Comparison of ENCODE assay signal across 14 cellular contexts in the genomic region with DNA sequence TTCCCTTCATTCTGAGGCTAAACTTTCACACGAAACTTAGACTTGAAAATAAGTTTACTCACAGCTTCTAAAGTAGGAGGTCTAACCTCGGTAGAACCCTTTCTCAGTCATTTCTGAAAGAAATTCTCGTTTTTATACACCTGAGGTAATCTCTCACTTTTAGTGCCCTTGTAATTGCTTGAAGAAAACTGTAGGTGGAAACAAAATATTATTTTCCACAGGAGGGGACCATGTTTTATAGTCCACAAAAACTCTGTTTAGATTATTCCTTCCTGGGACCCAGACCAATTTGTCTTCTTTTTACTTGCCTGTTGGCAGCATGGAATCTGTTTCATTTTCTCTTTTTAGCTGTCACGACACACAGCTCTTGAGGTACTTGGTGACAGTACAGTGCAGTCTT. TPM values are rescaled to one million over a fixed set of nuclear protein-coding genes. Genes with fewer than 3 reads are reported as not detected.
DNase-seq lines count a peak whose midpoint lies in the region; ATAC-seq and TF ChIP-seq lines count a peak whose summit lies in the region.
"Had no signal": no experiment of that assay in that cellular context is flagged by ENCODE, and none has a peak within 500 bp of the region (broad histone marks: within the 10 kb centered on the region; RNA-seq: fewer than 3 reads in every experiment).

No MANE protein-coding gene starts in this region.

- H2AFZ ChIP-seq in DND-41 (ENCODE audit: low read depth, low read length) (peak overlapping the region; percentile 83), Karpas-422 (ENCODE audit: low read length) (no peak overlapping the region)

- peaks cover 80% of the 10 kb centered on the region for H3K79me2 ChIP-seq in DND-41 (ENCODE audit: insufficient read depth, low read length)
- no peaks in the 10 kb centered on the region for H3K79me2 ChIP-seq in Karpas-422 (ENCODE audit: low read length)

- no peaks in the 10 kb centered on the region; the same call in 1 of the 2 replicates for H4K20me1 ChIP-seq in DND-41 (ENCODE audit: insufficient read depth, low read length)
- no peaks in the 10 kb centered on the region for H4K20me1 ChIP-seq in Karpas-422 (ENCODE audit: insufficient read depth, low read depth, low read length)

- DNase-seq in DND-41 (no peak), cardiac fibroblast (ENCODE audit: low read depth in 2 of 2) (no peak), myocyte (ENCODE audit: low read depth) (peak; percentile 5), Karpas-422 (no peak), SKM-1 (lab: John Stamatoyannopoulos, UW; ENCODE audit: unreplicated experiment) (no peak)
- no peak for DNase-seq in activated CD4-positive, CD25-positive, alpha-beta regulatory T cell (lab: John Stamatoyannopoulos, UW)
- DNase-seq: activated CD4-positive, alpha-beta T cell treated with anti-CD3 and anti-CD28 coated beads, Interleukin-2, amount 50 U/mL, for 1 hour; GOT3; OCI-M1 had no signal

- H3K9me2 ChIP-seq in Karpas-422 (replicated peaks; ENCODE audit: insufficient read depth, low read length) = no peaks in the 10 kb centered on the region

- peaks cover 48% of the 10 kb centered on the region for H3K4me1 ChIP-seq in DND-41 (ENCODE audit: insufficient read depth, low read length)
- no peaks in the 10 kb centered on the region for H3K4me1 ChIP-seq in HUES64 (ENCODE audit: insufficient read depth, low read length)
- no peaks in the 10 kb centered on the region for H3K4me1 ChIP-seq in Karpas-422 (ENCODE audit: low read length)

- no peaks in the 10 kb centered on the region for H3K9me3 ChIP-seq in DND-41 (ENCODE audit: insufficient read depth, low read length, severe bottlenecking)
- no peaks in the 10 kb centered on the region for H3K9me3 ChIP-seq in HUES64 (ENCODE audit: insufficient read depth, low read depth, low read length)
- H3K9me3 ChIP-seq in Karpas-422 (ENCODE audit: low read length) = no peaks in the 10 kb centered on the region

- H3K4me2 ChIP-seq in DND-41 (ENCODE audit: insufficient read depth, low read length) (peak overlapping the region; percentile 59), Karpas-422 (ENCODE audit: low read depth, low read length, poor library complexity, severe bottlenecking) (no peak overlapping the region)

- no peak for ATAC-seq in DND-41 (ENCODE audit: insufficient read depth, low read depth)
- ATAC-seq in HG03196 (IDR thresholded peaks at IDR 0.05; ENCODE audit: unreplicated experiment) = no peak
- ATAC-seq: GM12878 had no signal

- 4% methylated on average over 3 of the region's 4 CpGs for whole genome bisulfite sequencing in HUES64

- H3K9ac ChIP-seq in DND-41 (ENCODE audit: low read depth, low read length) = peak overlapping the region; percentile 88
- H3K9ac ChIP-seq in HUES64 (ENCODE audit: low read depth, low read length) = peak overlapping the region; percentile 91
- H3K9ac ChIP-seq in Karpas-422 (ENCODE audit: low read length) = no peak overlapping the region

- H3K27me3 ChIP-seq in DND-41 (ENCODE audit: insufficient read depth, low read length, poor library complexity) (no peaks in the 10 kb centered on the region), HUES64 (ENCODE audit: insufficient read depth, low read length) (no peaks in the 10 kb centered on the region), Karpas-422 (ENCODE audit: low read length) (no peaks in the 10 kb centered on the region)

- H3K36me3 ChIP-seq in DND-41 (ENCODE audit: insufficient read depth, low read length) = peaks cover 13% of the 10 kb centered on the region
- H3K36me3 ChIP-seq in HUES64 (ENCODE audit: insufficient read depth, low read length) = peaks cover 9% of the 10 kb centered on the region; the same call in 1 of the 2 replicates
- no peaks in the 10 kb centered on the region for H3K36me3 ChIP-seq in Karpas-422 (ENCODE audit: insufficient read depth, low read length)

- TF ChIP-seq CTCF in DND-41 (IDR thresholded peaks at IDR 0.05; ENCODE audit: borderline replicate concordance, extremely low read depth, low read length, poor library complexity, severe bottlenecking) (peak; percentile 45), cardiac fibroblast (IDR thresholded peaks at IDR 0.05; ENCODE audit: low read depth, low read length) (no peak)

- peak overlapping the region; percentile 96 for H3K27ac ChIP-seq in DND-41 (ENCODE audit: low read length)
- peak overlapping the region; percentile 97 for H3K27ac ChIP-seq in HUES64 (ENCODE audit: low read depth, low read length)
- H3K27ac ChIP-seq in Karpas-422 (ENCODE audit: low read length) = no peak overlapping the region

- H3K4me3 ChIP-seq in DND-41 (ENCODE audit: low read depth in 1 of 2, low read length in 2 of 2) (peak overlapping the region; percentile 74 to 84), HUES64 (ENCODE audit: low read length) (peak overlapping the region; percentile 97), cardiac fibroblast (replicated peaks in 1 of 2; ENCODE audit: low read depth in 2 of 2, low read length in 2 of 2) (peak overlapping the region; percentile 78 to 82), Karpas-422 (ENCODE audit: low read length) (no peak overlapping the region)
- H3K4me3 ChIP-seq: GM12878 had no signal

RNA-seq across cellular contexts. Expression of a gene that starts 0.9 kb away (rescaled TPM):
- polyA plus RNA-seq in HUES64 (2013, experiment 1 of 2) = 29.6 TPM
- 33.7 TPM for polyA plus RNA-seq in HUES64 (2013, experiment 2 of 2)
- 44.3 and 54.1 TPM in 2 replicates for total RNA-seq in myocyte
- 30.9 TPM for polyA plus RNA-seq in myocyte (2012)
- not detected in 2 replicates for total RNA-seq in Karpas-422 (2014; rRNA removed; shearing (Covaris generic); ENCODE audit: low replicate concordance)
- total RNA-seq: HT-29, neural crest cell had no signal
- polyA plus RNA-seq: GM12878 had no signal
